Comparison of ENCODE assay signal across 13 cellular contexts in genomic region chr10:84167289-84167653, GRCh38. TPM values are rescaled to one million over a fixed set of nuclear protein-coding genes. Genes with fewer than 3 reads are reported as not detected.
"Had no signal": no experiment of that assay in that cellular context is flagged by ENCODE, and none has a peak within 500 bp of the region (broad histone marks: within the 10 kb centered on the region; RNA-seq: fewer than 3 reads in every experiment).

No MANE protein-coding gene starts in this region.

RNA-seq across cellular contexts. Expression of gene GPR15LG, which starts 6.3 kb away (rescaled TPM):
- total RNA-seq: activated T-helper 2 cell treated with anti-CD3 and anti-CD28 coated beads, Interferon-gamma antibody, Interleukin-2, Interleukin-4, amounts not matched to agents 10 μg/mL and 5 μg/mL and 100 μg/mL, durations not matched to agents 14 hours and 24 hours and 36 hours; cardiac muscle cell; fibroblast of lung; frontal cortex; heart right ventricle; naive thymus-derived CD8-positive, alpha-beta T cell; right atrium auricular region had no signal
- polyA plus RNA-seq: cardiac muscle cell; fibroblast of lung; heart right ventricle; mammary epithelial cell; naive thymus-derived CD8-positive, alpha-beta T cell had no signal

RNA-seq across cellular contexts. Expression of gene CDHR1, which starts 27.1 kb away (rescaled TPM):
- total RNA-seq: fibroblast of lung had no signal

RNA-seq across cellular contexts. Expression of gene LRIT2, which starts 58.1 kb away (rescaled TPM):
- total RNA-seq: activated T-helper 2 cell treated with anti-CD3 and anti-CD28 coated beads, Interferon-gamma antibody, Interleukin-2, Interleukin-4, amounts not matched to agents 10 μg/mL and 5 μg/mL and 100 μg/mL, durations not matched to agents 14 hours and 24 hours and 36 hours; cardiac muscle cell; fibroblast of lung; frontal cortex; heart right ventricle; left lobe of liver; mammary epithelial cell; mucosa of descending colon; naive thymus-derived CD8-positive, alpha-beta T cell; right atrium auricular region; urinary bladder had no signal
- polyA plus RNA-seq: adipose tissue; cardiac muscle cell; fibroblast of lung; heart right ventricle; mammary epithelial cell; naive thymus-derived CD8-positive, alpha-beta T cell; thymus; urinary bladder had no signal
